Comparison of ENCODE assay signal across 9 cellular contexts in the genomic region with DNA sequence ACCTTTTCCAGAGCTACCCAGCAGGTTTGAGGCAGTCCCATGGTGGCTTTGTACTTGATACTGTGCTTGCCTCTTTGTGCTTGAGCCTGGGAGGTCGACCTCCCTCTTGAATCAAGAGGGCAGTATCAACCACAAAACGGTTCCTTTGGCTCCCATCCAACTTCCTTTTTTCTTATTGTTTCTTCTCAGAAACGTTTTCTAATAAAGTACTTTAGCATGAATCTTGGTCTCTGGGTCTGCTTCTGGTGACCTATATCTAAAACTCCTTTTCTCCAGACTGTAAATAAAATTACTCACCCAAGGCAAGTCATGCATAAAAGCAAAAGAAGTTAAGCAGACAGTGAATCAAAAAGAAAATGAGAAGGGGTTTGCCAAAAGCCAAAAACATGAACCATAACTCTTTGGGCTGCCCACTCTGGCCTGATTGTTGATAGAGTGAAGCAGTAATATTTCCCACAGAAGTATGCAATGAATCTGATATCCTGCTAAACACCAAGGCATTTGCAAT.
A peak's percentile ranks its signal among the peaks of the same experiment; 100 is the strongest.
DNase-seq lines count a peak whose midpoint lies in the region; ATAC-seq and TF ChIP-seq lines count a peak whose summit lies in the region.
"Had no signal": no experiment of that assay in that cellular context is flagged by ENCODE, and none has a peak within 500 bp of the region (broad histone marks: within the 10 kb centered on the region; RNA-seq: fewer than 3 reads in every experiment).

No MANE protein-coding gene starts in this region.

- POLR2A ChIA-PET in activated CD8-positive, alpha-beta T cell treated with anti-CD3 and anti-CD28 coated beads for 36 hours (lab: Charles Lee) = no interaction called here
- POLR2A ChIA-PET in activated CD8-positive, alpha-beta T cell treated with anti-CD3 and anti-CD28 coated beads, Interleukin-2, amount 10 ng/mL, durations not matched to agents 7 days and 5 days (lab: Charles Lee) = no interaction called here

- H3K27me3 Mint-ChIP-seq in activated CD8-positive, alpha-beta T cell treated with anti-CD3 and anti-CD28 coated beads for 36 hours = no peaks in the 10 kb centered on the region
- no peaks in the 10 kb centered on the region for H3K27me3 Mint-ChIP-seq in activated CD8-positive, alpha-beta T cell treated with anti-CD3 and anti-CD28 coated beads, Interleukin-2, amount 10 ng/mL, durations not matched to agents 7 days and 5 days (ENCODE audit: low read depth)
- H3K27me3 Mint-ChIP-seq in nephron progenitor cell (ENCODE audit: low read depth, poor library complexity) = no peaks in the 10 kb centered on the region

- H3K9me3 Mint-ChIP-seq in activated CD8-positive, alpha-beta T cell treated with anti-CD3 and anti-CD28 coated beads for 36 hours = no peaks in the 10 kb centered on the region
- no peaks in the 10 kb centered on the region for H3K9me3 Mint-ChIP-seq in activated CD8-positive, alpha-beta T cell treated with anti-CD3 and anti-CD28 coated beads, Interleukin-2, amount 10 ng/mL, durations not matched to agents 7 days and 5 days (ENCODE audit: insufficient read depth)
- no peaks in the 10 kb centered on the region for H3K9me3 Mint-ChIP-seq in nephron progenitor cell

- peak; percentile 62 for ATAC-seq in activated CD8-positive, alpha-beta T cell treated with anti-CD3 and anti-CD28 coated beads for 36 hours
- no peak for ATAC-seq in activated CD8-positive, alpha-beta T cell treated with anti-CD3 and anti-CD28 coated beads, Interleukin-2, amount 10 ng/mL, durations not matched to agents 7 days and 5 days
- peak; percentile 58 for ATAC-seq in HG03439 (IDR thresholded peaks at IDR 0.05; ENCODE audit: unreplicated experiment)
- ATAC-seq in stimulated activated naive CD8-positive, alpha-beta T cell treated with anti-CD3 and anti-CD28 coated beads, Interleukin-15, Interleukin-2, amounts not matched to agents 100 U/mL and 50 U/mL, for 24 hours = peak; percentile 59

- intact Hi-C loops in activated CD8-positive, alpha-beta T cell treated with anti-CD3 and anti-CD28 coated beads for 36 hours (cut with micrococcal nuclease) = no loop called here

- DNase-seq in activated CD8-positive, alpha-beta T cell treated with anti-CD3 and anti-CD28 coated beads for 36 hours = peak; percentile 17
- no peak for DNase-seq in activated CD8-positive, alpha-beta T cell treated with anti-CD3 and anti-CD28 coated beads, Interleukin-2, amount 10 ng/mL, durations not matched to agents 7 days and 5 days
- DNase-seq in amniotic epithelial cell (ENCODE audit: low read depth) (peak; percentile 40), C1 segment of cervical spinal cord (lab: John Stamatoyannopoulos, UW) (no peak), NCI-H345 treated with DMSO at 0.1 percent for 48 hours (lab: John Stamatoyannopoulos, UW; ENCODE audit: unreplicated experiment) (no peak), nephron progenitor cell (no peak)
- DNase-seq in stimulated activated naive CD8-positive, alpha-beta T cell treated with anti-CD3 and anti-CD28 coated beads, Interleukin-15, Interleukin-2, amounts not matched to agents 100 U/mL and 50 U/mL, for 24 hours = no peak
- DNase-seq: lower lobe of right lung had no signal

- H3K36me3 Mint-ChIP-seq in activated CD8-positive, alpha-beta T cell treated with anti-CD3 and anti-CD28 coated beads for 36 hours (ENCODE audit: low read depth) = no peaks in the 10 kb centered on the region
- H3K36me3 Mint-ChIP-seq in activated CD8-positive, alpha-beta T cell treated with anti-CD3 and anti-CD28 coated beads, Interleukin-2, amount 10 ng/mL, durations not matched to agents 7 days and 5 days (ENCODE audit: low read depth) = peaks cover 6% of the 10 kb centered on the region
- H3K36me3 Mint-ChIP-seq in nephron progenitor cell (ENCODE audit: low read depth) = no peaks in the 10 kb centered on the region

- CTCF ChIA-PET in activated CD8-positive, alpha-beta T cell treated with anti-CD3 and anti-CD28 coated beads for 36 hours (lab: Charles Lee) = no interaction called here
- CTCF ChIA-PET in activated CD8-positive, alpha-beta T cell treated with anti-CD3 and anti-CD28 coated beads, Interleukin-2, amount 10 ng/mL, durations not matched to agents 7 days and 5 days (lab: Charles Lee) = no interaction called here

- H3K27ac Mint-ChIP-seq in activated CD8-positive, alpha-beta T cell treated with anti-CD3 and anti-CD28 coated beads for 36 hours = peak overlapping the region; percentile 6
- no peak overlapping the region for H3K27ac Mint-ChIP-seq in activated CD8-positive, alpha-beta T cell treated with anti-CD3 and anti-CD28 coated beads, Interleukin-2, amount 10 ng/mL, durations not matched to agents 7 days and 5 days
- H3K27ac Mint-ChIP-seq in nephron progenitor cell = no peak overlapping the region

- TF ChIP-seq CTCF in activated CD8-positive, alpha-beta T cell treated with anti-CD3 and anti-CD28 coated beads for 36 hours (IDR thresholded peaks at IDR 0.05) = no peak
- TF ChIP-seq CTCF in nephron progenitor cell (IDR thresholded peaks at IDR 0.05) = no peak

- peaks cover 17% of the 10 kb centered on the region for H3K4me1 Mint-ChIP-seq in activated CD8-positive, alpha-beta T cell treated with anti-CD3 and anti-CD28 coated beads for 36 hours (ENCODE audit: low read depth)
- H3K4me1 Mint-ChIP-seq in activated CD8-positive, alpha-beta T cell treated with anti-CD3 and anti-CD28 coated beads, Interleukin-2, amount 10 ng/mL, durations not matched to agents 7 days and 5 days (ENCODE audit: low read depth) = peaks cover 19% of the 10 kb centered on the region
- H3K4me1 Mint-ChIP-seq in nephron progenitor cell = peaks cover 5% of the 10 kb centered on the region

- no peak overlapping the region for H3K4me3 Mint-ChIP-seq in activated CD8-positive, alpha-beta T cell treated with anti-CD3 and anti-CD28 coated beads for 36 hours
- H3K4me3 Mint-ChIP-seq in activated CD8-positive, alpha-beta T cell treated with anti-CD3 and anti-CD28 coated beads, Interleukin-2, amount 10 ng/mL, durations not matched to agents 7 days and 5 days = no peak overlapping the region
- H3K4me3 Mint-ChIP-seq in nephron progenitor cell = no peak overlapping the region

Comparison
In these comparisons a context has a peak if more than half of its experiments do, and no peak if none do; other contexts are left out.
1. DNase-seq: peak in activated CD8-positive, alpha-beta T cell treated with anti-CD3 and anti-CD28 coated beads for 36 hours (single experiment) and amniotic epithelial cell (single experiment); none in activated CD8-positive, alpha-beta T cell treated with anti-CD3 and anti-CD28 coated beads, Interleukin-2, amount 10 ng/mL, durations not matched to agents 7 days and 5 days (single experiment), stimulated activated naive CD8-positive, alpha-beta T cell treated with anti-CD3 and anti-CD28 coated beads, Interleukin-15, Interleukin-2, amounts not matched to agents 100 U/mL and 50 U/mL, for 24 hours (single experiment), C1 segment of cervical spinal cord (0 of 14), NCI-H345 treated with DMSO at 0.1 percent for 48 hours (single experiment) and nephron progenitor cell (single experiment).